In the genomic region with DNA sequence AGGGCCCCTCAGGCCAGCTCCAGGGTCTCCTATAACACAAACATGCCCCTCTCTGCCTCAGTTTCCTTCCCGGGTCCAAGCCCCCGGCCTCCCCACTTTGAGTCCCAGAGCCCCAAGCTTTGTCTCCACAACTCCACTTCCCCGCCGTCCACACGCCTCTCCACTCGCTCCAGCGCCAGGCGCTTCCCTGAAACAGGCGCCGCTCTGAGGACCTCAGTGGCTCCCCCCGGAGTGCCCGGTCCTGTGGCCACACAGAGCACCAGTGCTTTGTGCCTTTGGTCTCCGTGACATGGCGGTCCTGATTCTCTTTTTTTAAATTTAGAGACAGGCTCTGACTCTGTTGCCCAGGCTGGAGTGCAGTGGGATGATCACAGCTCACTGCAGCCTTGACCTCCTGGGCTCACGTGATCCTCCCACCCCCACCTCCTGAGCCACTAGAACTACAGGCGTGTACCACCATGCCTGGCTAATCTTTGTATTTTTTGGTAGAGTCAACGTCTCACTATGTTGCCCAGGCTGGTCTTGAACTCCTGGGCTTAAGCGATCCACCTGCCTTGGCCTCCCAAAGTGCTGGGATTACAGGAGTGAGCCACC, we compare ENCODE assay signal across 29 cellular contexts. TPM values are rescaled to one million over a fixed set of nuclear protein-coding genes. Genes with fewer than 3 reads are reported as not detected.
A peak's percentile ranks its signal among the peaks of the same experiment; 100 is the strongest.
DNase-seq lines count a peak whose midpoint lies in the region; ATAC-seq and TF ChIP-seq lines count a peak whose summit lies in the region.
"Had no signal": no experiment of that assay in that cellular context is flagged by ENCODE, and none has a peak within 500 bp of the region (broad histone marks: within the 10 kb centered on the region; RNA-seq: fewer than 3 reads in every experiment).

No MANE protein-coding gene starts in this region.

- TF ChIP-seq CTCF in Loucy (conservative IDR thresholded peaks at IDR 0.05; ENCODE audit: low read length) (no peak), adrenal gland (IDR thresholded peaks at IDR 0.05) (no peak), progenitor cell of endocrine pancreas (IDR thresholded peaks at IDR 0.05; ENCODE audit: unreplicated experiment) (no peak)

- DNase-seq in activated CD4-positive, alpha-beta T cell treated with anti-CD3 and anti-CD28 coated beads, Interleukin-2, amount 10 ng/mL, durations not matched to agents 7 days and 5 days: no peak
- no peak for DNase-seq in activated CD4-positive, alpha-beta T cell treated with anti-CD3 and anti-CD28 coated beads for 48 hours
- DNase-seq in naive B cell (no peak), adrenal gland (no peak), OCI-M1 (lab: John Stamatoyannopoulos, UW) (no peak), progenitor cell of endocrine pancreas (ENCODE audit: low spot score, unreplicated experiment) (no peak)
- DNase-seq in stimulated activated naive B cell treated with anti-CD40 and anti-IgM and Interleukin-4, amounts not matched to agents 10 μg/mL and 1 μg/mL and 100 μg/mL, for 72 hours: no peak
- DNase-seq: activated CD4-positive, alpha-beta T cell treated with anti-CD3 and anti-CD28 coated beads for 1 hour; anterior cingulate cortex; effector CD4-positive, alpha-beta T cell; immature natural killer cell; left colon; mammary epithelial cell; NCI-H1417 treated with DMSO at 0.1 percent for 48 hours; NCI-H2081 treated with DMSO at 0.1 percent for 48 hours; NCI-H2227 treated with DMSO at 0.1 percent for 48 hours; NCI-H526 treated with DMSO at 0.1 percent for 48 hours; NK-92 treated with Interleukin-12 subunit alpha and Interleukin-12 subunit beta, amount 100 ng/mL, for 24 hours; SIG-M5; sigmoid colon; substantia nigra had no signal

- peaks cover 13% of the 10 kb centered on the region; the same call in 1 of the 2 replicates for H3F3A ChIP-seq in Loucy (ENCODE audit: low read depth)

- H3K36me3 ChIP-seq in Loucy (ENCODE audit: insufficient read depth, low read length) (no peaks in the 10 kb centered on the region), adrenal gland (replicated peaks in 1 of 2) (no peaks in the 10 kb centered on the region)
- H3K36me3 ChIP-seq: sigmoid colon had no signal

- no peaks in the 10 kb centered on the region for H3K36me3 Mint-ChIP-seq in activated CD4-positive, alpha-beta T cell treated with anti-CD3 and anti-CD28 coated beads, Interleukin-2, amount 10 ng/mL, durations not matched to agents 7 days and 5 days (ENCODE audit: low read depth)
- H3K36me3 Mint-ChIP-seq in naive B cell: no peaks in the 10 kb centered on the region
- H3K36me3 Mint-ChIP-seq in stimulated activated naive B cell treated with anti-CD40 and anti-IgM and Interleukin-4, amounts not matched to agents 10 μg/mL and 1 μg/mL and 100 μg/mL, for 72 hours: no peaks in the 10 kb centered on the region
- no peaks in the 10 kb centered on the region for H3K36me3 Mint-ChIP-seq in progenitor cell of endocrine pancreas (ENCODE audit: insufficient read depth)
- H3K36me3 Mint-ChIP-seq: activated naive CD8-positive, alpha-beta T cell; immature natural killer cell; type B pancreatic cell had no signal

- no peaks in the 10 kb centered on the region for H3K27me3 ChIP-seq in Loucy (ENCODE audit: insufficient read depth, low read length, poor library complexity, severe bottlenecking)
- H3K27me3 ChIP-seq in adrenal gland: no peaks in the 10 kb centered on the region

- no peak for ATAC-seq in naive B cell (ENCODE audit: low read depth in 2 of 2)
- no peak for ATAC-seq in stimulated activated naive B cell treated with anti-CD40 and anti-IgM and Interleukin-4, amounts not matched to agents 10 μg/mL and 1 μg/mL and 100 μg/mL, for 72 hours (replicated peaks)

- peaks cover 27% of the 10 kb centered on the region for H3K79me2 ChIP-seq in Loucy (ENCODE audit: insufficient read depth, low read length)

- H3K9me2 ChIP-seq in Loucy (replicated peaks; ENCODE audit: low read depth, low read length): no peaks in the 10 kb centered on the region

- POLR2A ChIA-PET in activated CD4-positive, alpha-beta T cell treated with anti-CD3 and anti-CD28 coated beads, Interleukin-2, amount 10 ng/mL, durations not matched to agents 7 days and 5 days (lab: Charles Lee): no interaction called here

- H3K4me1 ChIP-seq in Loucy (ENCODE audit: insufficient read depth, low read length, poor library complexity, severe bottlenecking) (peaks cover 75% of the 10 kb centered on the region), adrenal gland (replicated peaks in 1 of 2) (peaks cover 0 to 2% of the 10 kb centered on the region in 2 donors)

- no peak overlapping the region for H3K4me3 Mint-ChIP-seq in activated CD4-positive, alpha-beta T cell treated with anti-CD3 and anti-CD28 coated beads, Interleukin-2, amount 10 ng/mL, durations not matched to agents 7 days and 5 days
- H3K4me3 Mint-ChIP-seq in naive B cell (peak overlapping the region in 6 of 8 donors; percentile 54 to 86 (median 80)), progenitor cell of endocrine pancreas (ENCODE audit: low read depth) (no peak overlapping the region)
- no peak overlapping the region for H3K4me3 Mint-ChIP-seq in stimulated activated naive B cell treated with anti-CD40 and anti-IgM and Interleukin-4, amounts not matched to agents 10 μg/mL and 1 μg/mL and 100 μg/mL, for 72 hours
- H3K4me3 Mint-ChIP-seq: activated CD8-positive, alpha-beta T cell treated with anti-CD3 and anti-CD28 coated beads for 36 hours; activated naive CD8-positive, alpha-beta T cell; immature natural killer cell; T-helper 2 cell treated with Interferon-gamma antibody and Interleukin-4, amounts not matched to agents 5 μg/mL and 100 μg/mL, for 36 hours; type B pancreatic cell had no signal

- WGBS in adrenal gland, 4 donors: 74 to 87% (median 77%) methylated on average over 16 to 18 of the region's 18 CpGs

- CTCF ChIA-PET in activated CD4-positive, alpha-beta T cell treated with anti-CD3 and anti-CD28 coated beads, Interleukin-2, amount 10 ng/mL, durations not matched to agents 7 days and 5 days (lab: Charles Lee): interaction anchor here (1.1 kb wide), 1 partner anchor 38 kb away, joined by 5 read pairs; no protein-coding TSS in a partner anchor

- H3K4me1 Mint-ChIP-seq in activated CD4-positive, alpha-beta T cell treated with anti-CD3 and anti-CD28 coated beads, Interleukin-2, amount 10 ng/mL, durations not matched to agents 7 days and 5 days: peaks cover 49% of the 10 kb centered on the region
- H3K4me1 Mint-ChIP-seq in naive B cell (peaks cover 27 to 66% (median 55%) of the 10 kb centered on the region in 3 donors), progenitor cell of endocrine pancreas (ENCODE audit: low read depth) (peaks cover 7% of the 10 kb centered on the region)
- peaks cover 45 to 52% of the 10 kb centered on the region in 2 donors for H3K4me1 Mint-ChIP-seq in stimulated activated naive B cell treated with anti-CD40 and anti-IgM and Interleukin-4, amounts not matched to agents 10 μg/mL and 1 μg/mL and 100 μg/mL, for 72 hours
- H3K4me1 Mint-ChIP-seq: immature natural killer cell had no signal

- no peaks in the 10 kb centered on the region for H3K9me3 Mint-ChIP-seq in activated CD4-positive, alpha-beta T cell treated with anti-CD3 and anti-CD28 coated beads, Interleukin-2, amount 10 ng/mL, durations not matched to agents 7 days and 5 days
- no peaks in the 10 kb centered on the region for H3K9me3 Mint-ChIP-seq in naive B cell
- no peaks in the 10 kb centered on the region for H3K9me3 Mint-ChIP-seq in stimulated activated naive B cell treated with anti-CD40 and anti-IgM and Interleukin-4, amounts not matched to agents 10 μg/mL and 1 μg/mL and 100 μg/mL, for 72 hours
- H3K9me3 Mint-ChIP-seq in progenitor cell of endocrine pancreas (ENCODE audit: low read depth): no peaks in the 10 kb centered on the region
- H3K9me3 Mint-ChIP-seq: activated CD8-positive, alpha-beta T cell treated with anti-CD3 and anti-CD28 coated beads for 36 hours; immature natural killer cell; T-helper 2 cell treated with Interferon-gamma antibody and Interleukin-4, amounts not matched to agents 5 μg/mL and 100 μg/mL, for 36 hours; type B pancreatic cell had no signal

- H3K4me3 ChIP-seq in Loucy (ENCODE audit: low read length, poor library complexity, severe bottlenecking): peak overlapping the region; percentile 71
- no peak overlapping the region for H3K4me3 ChIP-seq in adrenal gland
- H3K4me3 ChIP-seq: GM12878, sigmoid colon had no signal

- peak overlapping the region; percentile 95 for H3K9ac ChIP-seq in Loucy (ENCODE audit: low read depth, low read length, poor library complexity, severe bottlenecking)

- no peak overlapping the region for H2AFZ ChIP-seq in Loucy (ENCODE audit: low read length)

- H4K20me1 ChIP-seq in Loucy (ENCODE audit: insufficient read depth, low read length, poor library complexity, severe bottlenecking): no peaks in the 10 kb centered on the region

- no peak for TF ChIP-seq POLR2A in adrenal gland (IDR thresholded peaks at IDR 0.05)

- H3K4me2 ChIP-seq in Loucy (ENCODE audit: low read depth, low read length, poor library complexity, severe bottlenecking): peak overlapping the region; percentile 86

- H3K27me3 Mint-ChIP-seq in activated CD4-positive, alpha-beta T cell treated with anti-CD3 and anti-CD28 coated beads, Interleukin-2, amount 10 ng/mL, durations not matched to agents 7 days and 5 days: no peaks in the 10 kb centered on the region
- H3K27me3 Mint-ChIP-seq in naive B cell (no peaks in the 10 kb centered on the region), progenitor cell of endocrine pancreas (no peaks in the 10 kb centered on the region)
- H3K27me3 Mint-ChIP-seq in stimulated activated naive B cell treated with anti-CD40 and anti-IgM and Interleukin-4, amounts not matched to agents 10 μg/mL and 1 μg/mL and 100 μg/mL, for 72 hours: no peaks in the 10 kb centered on the region
- H3K27me3 Mint-ChIP-seq: activated CD8-positive, alpha-beta T cell treated with anti-CD3 and anti-CD28 coated beads for 36 hours; activated naive CD8-positive, alpha-beta T cell; type B pancreatic cell had no signal

- H3K9me3 ChIP-seq in Loucy (ENCODE audit: insufficient read depth, low read depth, low read length) (no peaks in the 10 kb centered on the region), adrenal gland (replicated peaks in 1 of 3) (no peaks in the 10 kb centered on the region)
- H3K9me3 ChIP-seq: sigmoid colon had no signal

- H3K27ac ChIP-seq in adrenal gland: no peak overlapping the region
- H3K27ac ChIP-seq: 22Rv1 had no signal

- peak overlapping the region; percentile 57 for H3K27ac Mint-ChIP-seq in activated CD4-positive, alpha-beta T cell treated with anti-CD3 and anti-CD28 coated beads, Interleukin-2, amount 10 ng/mL, durations not matched to agents 7 days and 5 days
- peak overlapping the region; percentile 57 to 97 (median 87) for H3K27ac Mint-ChIP-seq in naive B cell
- peak overlapping the region; percentile 81 for H3K27ac Mint-ChIP-seq in stimulated activated naive B cell treated with anti-CD40 and anti-IgM and Interleukin-4, amounts not matched to agents 10 μg/mL and 1 μg/mL and 100 μg/mL, for 72 hours
- no peak overlapping the region for H3K27ac Mint-ChIP-seq in progenitor cell of endocrine pancreas
- H3K27ac Mint-ChIP-seq: immature natural killer cell; T-helper 2 cell treated with Interferon-gamma antibody and Interleukin-4, amounts not matched to agents 5 μg/mL and 100 μg/mL, for 36 hours; type B pancreatic cell had no signal

- intact Hi-C loops in adrenal gland (cut with DNase I): no loop called here

RNA-seq across cellular contexts. Expression of gene INTS1, which starts 7.7 kb away (rescaled TPM):
- total RNA-seq in activated CD4-positive, alpha-beta T cell treated with anti-CD3 and anti-CD28 coated beads, Interleukin-2, amount 10 ng/mL, durations not matched to agents 7 days and 5 days: 100 to 1,000 TPM in 1 of 2 experiments, 10 to 100 TPM in 1; 90.6 to 104 TPM
- polyA plus RNA-seq in naive B cell (ENCODE audit: low read depth in 6 of 6) (10 to 100 TPM in 5 of 6 donors, 1 to 10 TPM in 1; 3.0 to 26.7 (median 11.7) TPM), adrenal gland (100 to 1,000 TPM in 1 of 3 donors, 10 to 100 TPM in 1, 1 to 10 TPM in 1; 4.7 to 152 (median 77.6) TPM)
- total RNA-seq in adrenal gland (100 to 1,000 TPM in 2 of 8 donors, 10 to 100 TPM in 6; 44.3 to 110 (median 72.8) TPM), progenitor cell of endocrine pancreas (145 and 150 TPM in 2 replicates)

RNA-seq across cellular contexts. Expression of gene MAFK, which starts 18.6 kb away (rescaled TPM):
- 10 to 100 TPM; 24.7 to 29.3 TPM for total RNA-seq in activated CD4-positive, alpha-beta T cell treated with anti-CD3 and anti-CD28 coated beads, Interleukin-2, amount 10 ng/mL, durations not matched to agents 7 days and 5 days
- 1 to 10 TPM in 1 of 6 donors, under 1 TPM in 5; 0.36 to 1.2 (median 0.66) TPM for polyA plus RNA-seq in naive B cell (ENCODE audit: low read depth in 6 of 6)
- total RNA-seq in adrenal gland: 10 to 100 TPM; 17.2 to 34.1 (median 20.6) TPM
- 10 to 100 TPM in 2 of 3 donors, 1 to 10 TPM in 1; 1.5 to 72.2 (median 37.6) TPM for polyA plus RNA-seq in adrenal gland
- 21.5 and 26.2 TPM in 2 replicates for total RNA-seq in progenitor cell of endocrine pancreas

RNA-seq across cellular contexts. Expression of gene TMEM184A, which starts 44.1 kb away (rescaled TPM):
- total RNA-seq in activated CD4-positive, alpha-beta T cell treated with anti-CD3 and anti-CD28 coated beads, Interleukin-2, amount 10 ng/mL, durations not matched to agents 7 days and 5 days: not detected
- under 1 TPM in 1 of 6 donors, not detected in 5; 0.16 TPM for polyA plus RNA-seq in naive B cell (ENCODE audit: low read depth in 6 of 6)
- 1 to 10 TPM in 2 of 8 donors, under 1 TPM in 5, not detected in 1; 0.06 to 1.3 (median 0.72) TPM for total RNA-seq in adrenal gland
- 1 to 10 TPM in 2 of 3 donors, not detected in 1; 1.2 to 2.1 TPM for polyA plus RNA-seq in adrenal gland
- total RNA-seq in progenitor cell of endocrine pancreas: 7.4 and 8.6 TPM in 2 replicates
- total RNA-seq: activated CD8-positive, alpha-beta T cell treated with anti-CD3 and anti-CD28 coated beads for 36 hours; posterior vena cava had no signal
- polyA plus RNA-seq: immature natural killer cell had no signal

RNA-seq across cellular contexts. Expression of gene MICALL2, which starts 52.7 kb away (rescaled TPM):
- 1 to 10 TPM; 2.1 to 2.7 TPM for total RNA-seq in activated CD4-positive, alpha-beta T cell treated with anti-CD3 and anti-CD28 coated beads, Interleukin-2, amount 10 ng/mL, durations not matched to agents 7 days and 5 days
- polyA plus RNA-seq in naive B cell (ENCODE audit: low read depth in 6 of 6) (not detected), adrenal gland (1,000 to 10,000 TPM in 1 of 3 donors, 100 to 1,000 TPM in 1, 1 to 10 TPM in 1; 7.9 to 1,057 (median 368) TPM)
- total RNA-seq in adrenal gland (100 to 1,000 TPM in 2 of 8 donors, 10 to 100 TPM in 6; 29.9 to 174 (median 77.7) TPM), progenitor cell of endocrine pancreas (12.7 and 13.9 TPM in 2 replicates)

RNA-seq across cellular contexts. Expression of gene PSMG3, which starts 57.9 kb away (rescaled TPM):
- 10 to 100 TPM; 23.1 to 29.3 TPM for total RNA-seq in activated CD4-positive, alpha-beta T cell treated with anti-CD3 and anti-CD28 coated beads, Interleukin-2, amount 10 ng/mL, durations not matched to agents 7 days and 5 days
- polyA plus RNA-seq in naive B cell (ENCODE audit: low read depth in 6 of 6) (10 to 100 TPM; 24.2 to 43.4 (median 38.6) TPM), adrenal gland (10 to 100 TPM; 17.3 to 82.7 (median 68.4) TPM)
- total RNA-seq in adrenal gland (10 to 100 TPM; 19.1 to 64.3 (median 25.5) TPM), progenitor cell of endocrine pancreas (29.1 and 32.1 TPM in 2 replicates)

Comparison
In these comparisons a context has a peak if more than half of its experiments do, and no peak if none do; other contexts are left out.
1. H3K4me3 Mint-ChIP-seq: peak in naive B cell (6 of 8); none in activated CD4-positive, alpha-beta T cell treated with anti-CD3 and anti-CD28 coated beads, Interleukin-2, amount 10 ng/mL, durations not matched to agents 7 days and 5 days (single experiment), stimulated activated naive B cell treated with anti-CD40 and anti-IgM and Interleukin-4, amounts not matched to agents 10 μg/mL and 1 μg/mL and 100 μg/mL, for 72 hours (0 of 2) and progenitor cell of endocrine pancreas (single experiment).